Comparison of ENCODE assay signal across 24 cellular contexts in genomic region chr3:149989307-149989706, GRCh38.
"Had no signal": no experiment of that assay in that cellular context is flagged by ENCODE, and none has a peak within 500 bp of the region (broad histone marks: within the 10 kb centered on the region; RNA-seq: fewer than 3 reads in every experiment).

No MANE protein-coding gene starts in this region.

- H3K27ac Mint-ChIP-seq: dendritic cell treated with granulocyte-macrophage colony-stimulating factor and Interleukin-4, amounts not matched to agents 40 ng/mL and 50 ng/mL, for 4 days; effector memory CD8-positive, alpha-beta T cell; endodermal cell; naive thymus-derived CD4-positive, alpha-beta T cell had no signal

- ATAC-seq: effector memory CD8-positive, alpha-beta T cell; esophagus mucosa; gastrocnemius medialis; heart right ventricle; left cardiac atrium; left lung; left ventricle myocardium superior; lower lobe of right lung; naive thymus-derived CD4-positive, alpha-beta T cell had no signal

- H3K4me1 ChIP-seq: colonic mucosa, esophagus squamous epithelium, gastrocnemius medialis, left lung, lower lobe of right lung had no signal

- H3K4me3 Mint-ChIP-seq: dendritic cell treated with granulocyte-macrophage colony-stimulating factor and Interleukin-4, amounts not matched to agents 40 ng/mL and 50 ng/mL, for 4 days; effector memory CD8-positive, alpha-beta T cell; endodermal cell; naive thymus-derived CD4-positive, alpha-beta T cell had no signal

- H3K27me3 ChIP-seq: colonic mucosa, esophagus squamous epithelium, gastrocnemius medialis, heart right ventricle, left lung had no signal

- H3K9me3 ChIP-seq: colonic mucosa, gastrocnemius medialis had no signal

- H3K4me1 Mint-ChIP-seq: naive thymus-derived CD4-positive, alpha-beta T cell had no signal

- H3K27ac ChIP-seq: colonic mucosa, epithelial cell of prostate, esophagus squamous epithelium, gastrocnemius medialis, heart right ventricle, left lung, lower lobe of right lung had no signal

- H3K36me3 ChIP-seq: colonic mucosa, esophagus squamous epithelium, gastrocnemius medialis, heart right ventricle, left lung, lower lobe of right lung had no signal

- DNase-seq: colonic mucosa; cortex of kidney; effector CD8-positive, alpha-beta T cell; effector memory CD8-positive, alpha-beta T cell; endodermal cell; erythroblast; esophagus squamous epithelium; foreskin fibroblast; foreskin melanocyte; gastrocnemius medialis; glutamatergic neuron; head of caudate nucleus; heart right ventricle; hippocampal formation; left cardiac atrium; left lung; left ventricle myocardium superior; lower lobe of right lung; mesenchymal stem cell; midbrain; naive thymus-derived CD4-positive, alpha-beta T cell had no signal

- H3K4me3 ChIP-seq: colonic mucosa, esophagus squamous epithelium, gastrocnemius medialis, heart right ventricle, left lung, lower lobe of right lung had no signal
